ENCODE assay signal across 9 cellular contexts in genomic region chr7:5661941-5662340, GRCh38.
DNase-seq lines count a peak whose midpoint lies in the region; ATAC-seq and TF ChIP-seq lines count a peak whose summit lies in the region.
"Had no signal": no experiment of that assay in that cellular context is flagged by ENCODE, and none has a peak within 500 bp of the region (broad histone marks: within the 10 kb centered on the region; RNA-seq: fewer than 3 reads in every experiment).

No MANE protein-coding gene starts in this region.

- intact Hi-C loops in mucosa of descending colon (cut with DNase I, micrococcal nuclease): loop anchor here in 1 of 2 donors (10.0 kb wide), 1 partner anchor 167 kb away; no protein-coding TSS in a partner anchor

- peaks cover 14% of the 10 kb centered on the region for H3K4me1 Mint-ChIP-seq in activated naive CD8-positive, alpha-beta T cell treated with anti-CD3 and anti-CD28 coated beads, Interleukin-2, amount 10 ng/mL, durations not matched to agents 7 days and 5 days

- no peaks in the 10 kb centered on the region for H3K9me3 Mint-ChIP-seq in activated naive CD8-positive, alpha-beta T cell treated with anti-CD3 and anti-CD28 coated beads, Interleukin-2, amount 10 ng/mL, durations not matched to agents 7 days and 5 days

- DNase-seq in CMK (ENCODE audit: low read depth) (peak; percentile 60), mucosa of descending colon (no peak), NCI-H774 (lab: John Stamatoyannopoulos, UW) (no peak), dedifferentiated amniotic fluid mesenchymal stem cell (ENCODE audit: extremely low spot score) (no peak), mesenteric fat pad (ENCODE audit: low spot score) (no peak)
- no peak for DNase-seq in activated naive CD8-positive, alpha-beta T cell treated with anti-CD3 and anti-CD28 coated beads, Interleukin-2, amount 10 ng/mL, durations not matched to agents 7 days and 5 days
- no peak for DNase-seq in activated CD8-positive, alpha-beta memory T cell treated with anti-CD3 and anti-CD28 coated beads, Interleukin-2, amount 50 U/mL, for 48 hours
- DNase-seq: activated effector memory CD4-positive, alpha-beta T cell treated with anti-CD3 and anti-CD28 coated beads, Interleukin-2, amount 50 U/mL, for 16 hours had no signal

- H3K27ac ChIP-seq in KOPT-K1 (ENCODE audit: low read depth, low read length, poor library complexity, severe bottlenecking): peak overlapping the region; percentile 2

- H3K36me3 Mint-ChIP-seq in activated naive CD8-positive, alpha-beta T cell treated with anti-CD3 and anti-CD28 coated beads, Interleukin-2, amount 10 ng/mL, durations not matched to agents 7 days and 5 days: peaks cover 13% of the 10 kb centered on the region

- H3K9me3 ChIP-seq in KOPT-K1 (ENCODE audit: insufficient read depth, low read length, poor library complexity, severe bottlenecking): no peaks in the 10 kb centered on the region
- H3K9me3 ChIP-seq in mucosa of descending colon: no peaks in the 10 kb centered on the region

- H3K36me3 ChIP-seq in KOPT-K1 (ENCODE audit: insufficient read depth, low read length) (peaks cover 46% of the 10 kb centered on the region), mucosa of descending colon (ENCODE audit: low read depth) (no peaks in the 10 kb centered on the region)

- peak; percentile 51 for ATAC-seq in activated naive CD8-positive, alpha-beta T cell treated with anti-CD3 and anti-CD28 coated beads, Interleukin-2, amount 10 ng/mL, durations not matched to agents 7 days and 5 days (ENCODE audit: low read depth)
- ATAC-seq in mucosa of descending colon: peak; percentile 25

- H3K27me3 Mint-ChIP-seq in activated naive CD8-positive, alpha-beta T cell treated with anti-CD3 and anti-CD28 coated beads, Interleukin-2, amount 10 ng/mL, durations not matched to agents 7 days and 5 days: no peaks in the 10 kb centered on the region

- H3K4me1 ChIP-seq in mucosa of descending colon (ENCODE audit: low read depth): no peaks in the 10 kb centered on the region

- POLR2A ChIA-PET in activated naive CD8-positive, alpha-beta T cell treated with anti-CD3 and anti-CD28 coated beads, Interleukin-2, amount 10 ng/mL, durations not matched to agents 7 days and 5 days (lab: Charles Lee): no interaction called here

- peak overlapping the region; percentile 37 for H3K4me3 Mint-ChIP-seq in activated naive CD8-positive, alpha-beta T cell treated with anti-CD3 and anti-CD28 coated beads, Interleukin-2, amount 10 ng/mL, durations not matched to agents 7 days and 5 days

- peak overlapping the region; percentile 61 for H3K27ac Mint-ChIP-seq in activated naive CD8-positive, alpha-beta T cell treated with anti-CD3 and anti-CD28 coated beads, Interleukin-2, amount 10 ng/mL, durations not matched to agents 7 days and 5 days

- no peak for TF ChIP-seq CTCF in mucosa of descending colon (IDR thresholded peaks at IDR 0.05)

- no peak overlapping the region for H3K4me3 ChIP-seq in mucosa of descending colon
